ENCODE assay signal across 13 cellular contexts in genomic region chr11:134226806-134227325, GRCh38. TPM values are rescaled to one million over a fixed set of nuclear protein-coding genes. Genes with fewer than 3 reads are reported as not detected.
DNase-seq lines count a peak whose midpoint lies in the region; ATAC-seq and TF ChIP-seq lines count a peak whose summit lies in the region.
"Had no signal": no experiment of that assay in that cellular context is flagged by ENCODE, and none has a peak within 500 bp of the region (broad histone marks: within the 10 kb centered on the region; RNA-seq: fewer than 3 reads in every experiment).

No MANE protein-coding gene starts in this region.

- DNase-seq in activated naive CD4-positive, alpha-beta T cell treated with anti-CD3 and anti-CD28 coated beads, Interleukin-2, amount 50 U/mL, for 72 hours (ENCODE audit: low spot score in 2 of 2) = no peak
- no peak for DNase-seq in activated CD4-positive, alpha-beta memory T cell treated with anti-CD3 and anti-CD28 coated beads, Interleukin-2, amount 10 ng/mL, durations not matched to agents 7 days and 5 days
- DNase-seq in foreskin melanocyte = peak; percentile 33
- no peak for DNase-seq in type B pancreatic cell (ENCODE audit: extremely low spot score, unreplicated experiment)
- no peak for DNase-seq in iPS-NIHi7 (ENCODE audit: extremely low spot score)
- DNase-seq in ovary = no peak
- DNase-seq in A172 (ENCODE audit: low spot score) = no peak
- DNase-seq: C1 segment of cervical spinal cord, heart left ventricle, NCI-H1105 had no signal

- H3K27ac Mint-ChIP-seq in activated naive CD4-positive, alpha-beta T cell treated with anti-CD3 and anti-CD28 coated beads, Interleukin-2, amount 50 U/mL, for 24 hours = no peak overlapping the region
- no peak overlapping the region for H3K27ac Mint-ChIP-seq in activated naive CD4-positive, alpha-beta T cell treated with anti-CD3 and anti-CD28 coated beads, Interleukin-2, amount 50 U/mL, for 72 hours
- no peak overlapping the region for H3K27ac Mint-ChIP-seq in activated CD4-positive, alpha-beta memory T cell treated with anti-CD3 and anti-CD28 coated beads, Interleukin-2, amount 10 ng/mL, durations not matched to agents 7 days and 5 days
- H3K27ac Mint-ChIP-seq in type B pancreatic cell = no peak overlapping the region
- H3K27ac Mint-ChIP-seq: memory B cell had no signal

- no peaks in the 10 kb centered on the region for H3K9me3 ChIP-seq in ovary
- H3K9me3 ChIP-seq: heart left ventricle, right atrium auricular region had no signal

- TF ChIP-seq POLR2A in ovary (IDR thresholded peaks at IDR 0.05) = no peak

- H3K4me1 Mint-ChIP-seq in activated naive CD4-positive, alpha-beta T cell treated with anti-CD3 and anti-CD28 coated beads, Interleukin-2, amount 50 U/mL, for 24 hours = peaks cover 78% of the 10 kb centered on the region
- peaks cover 75% of the 10 kb centered on the region for H3K4me1 Mint-ChIP-seq in activated CD4-positive, alpha-beta memory T cell treated with anti-CD3 and anti-CD28 coated beads, Interleukin-2, amount 10 ng/mL, durations not matched to agents 7 days and 5 days
- H3K4me1 Mint-ChIP-seq in type B pancreatic cell (ENCODE audit: unreplicated experiment) = peaks cover 40% of the 10 kb centered on the region

- intact Hi-C loops in ovary (cut with DNase I) = loop anchor here in 1 of 4 donors (10.0 kb wide), 1 partner anchor 192 kb away; no protein-coding TSS in a partner anchor

- no peaks in the 10 kb centered on the region for H3K9me3 Mint-ChIP-seq in activated naive CD4-positive, alpha-beta T cell treated with anti-CD3 and anti-CD28 coated beads, Interleukin-2, amount 50 U/mL, for 24 hours
- H3K9me3 Mint-ChIP-seq in activated naive CD4-positive, alpha-beta T cell treated with anti-CD3 and anti-CD28 coated beads, Interleukin-2, amount 50 U/mL, for 72 hours = no peaks in the 10 kb centered on the region
- H3K9me3 Mint-ChIP-seq in activated CD4-positive, alpha-beta memory T cell treated with anti-CD3 and anti-CD28 coated beads, Interleukin-2, amount 10 ng/mL, durations not matched to agents 7 days and 5 days = no peaks in the 10 kb centered on the region
- H3K9me3 Mint-ChIP-seq in type B pancreatic cell = no peaks in the 10 kb centered on the region
- H3K9me3 Mint-ChIP-seq: memory B cell had no signal

- no peak overlapping the region for H3K4me3 ChIP-seq in ovary
- H3K4me3 ChIP-seq: right atrium auricular region had no signal

- peak overlapping the region; percentile 49 for H3K4me3 Mint-ChIP-seq in activated naive CD4-positive, alpha-beta T cell treated with anti-CD3 and anti-CD28 coated beads, Interleukin-2, amount 50 U/mL, for 24 hours
- peak overlapping the region; percentile 40 for H3K4me3 Mint-ChIP-seq in activated CD4-positive, alpha-beta memory T cell treated with anti-CD3 and anti-CD28 coated beads, Interleukin-2, amount 10 ng/mL, durations not matched to agents 7 days and 5 days
- H3K4me3 Mint-ChIP-seq in type B pancreatic cell = peak overlapping the region; percentile 32
- H3K4me3 Mint-ChIP-seq: memory B cell had no signal

- POLR2A ChIA-PET in activated CD4-positive, alpha-beta memory T cell treated with anti-CD3 and anti-CD28 coated beads, Interleukin-2, amount 10 ng/mL, durations not matched to agents 7 days and 5 days (lab: Charles Lee) = interaction anchor here (0.7 to 6.1 kb wide), 4 partner anchors 15 to 49 kb away, joined by 3 to 116 read pairs (median 54); partner anchors contain the start of genes ACAD8, GLB1L3 and THYN1

- H3K27ac ChIP-seq in ovary = no peak overlapping the region
- H3K27ac ChIP-seq: heart left ventricle, right atrium auricular region had no signal

- CTCF ChIA-PET in activated CD4-positive, alpha-beta memory T cell treated with anti-CD3 and anti-CD28 coated beads, Interleukin-2, amount 10 ng/mL, durations not matched to agents 7 days and 5 days (lab: Charles Lee) = interaction anchor here (1.2 to 4.2 kb wide), 5 partner anchors 18 to 47 kb away, joined by 3 to 35 read pairs (median 6); partner anchors contain the start of gene GLB1L3

- TF ChIP-seq CTCF in type B pancreatic cell (conservative IDR thresholded peaks at IDR 0.05) = no peak
- TF ChIP-seq CTCF in ovary (IDR thresholded peaks at IDR 0.05) = no peak

- no peak for ATAC-seq in activated naive CD4-positive, alpha-beta T cell treated with anti-CD3 and anti-CD28 coated beads, Interleukin-2, amount 50 U/mL, for 72 hours
- ATAC-seq: heart left ventricle had no signal

- no peak for TF ChIP-seq EP300 in ovary (IDR thresholded peaks at IDR 0.05)

- no peaks in the 10 kb centered on the region for H3K27me3 ChIP-seq in ovary
- H3K27me3 ChIP-seq: heart left ventricle, right atrium auricular region had no signal

- H3K36me3 ChIP-seq in ovary = no peaks in the 10 kb centered on the region
- H3K36me3 ChIP-seq: right atrium auricular region had no signal

- peaks cover 3% of the 10 kb centered on the region for H3K36me3 Mint-ChIP-seq in activated naive CD4-positive, alpha-beta T cell treated with anti-CD3 and anti-CD28 coated beads, Interleukin-2, amount 50 U/mL, for 24 hours
- H3K36me3 Mint-ChIP-seq in activated naive CD4-positive, alpha-beta T cell treated with anti-CD3 and anti-CD28 coated beads, Interleukin-2, amount 50 U/mL, for 72 hours = peaks cover 17 to 34% of the 10 kb centered on the region in 2 donors
- peaks cover 43% of the 10 kb centered on the region for H3K36me3 Mint-ChIP-seq in activated CD4-positive, alpha-beta memory T cell treated with anti-CD3 and anti-CD28 coated beads, Interleukin-2, amount 10 ng/mL, durations not matched to agents 7 days and 5 days (ENCODE audit: low read depth)
- peaks cover 5% of the 10 kb centered on the region for H3K36me3 Mint-ChIP-seq in type B pancreatic cell

- no peaks in the 10 kb centered on the region for H3K27me3 Mint-ChIP-seq in activated naive CD4-positive, alpha-beta T cell treated with anti-CD3 and anti-CD28 coated beads, Interleukin-2, amount 50 U/mL, for 24 hours
- no peaks in the 10 kb centered on the region for H3K27me3 Mint-ChIP-seq in activated CD4-positive, alpha-beta memory T cell treated with anti-CD3 and anti-CD28 coated beads, Interleukin-2, amount 10 ng/mL, durations not matched to agents 7 days and 5 days
- no peaks in the 10 kb centered on the region for H3K27me3 Mint-ChIP-seq in type B pancreatic cell

- peaks cover 18% of the 10 kb centered on the region for H3K4me1 ChIP-seq in ovary (ENCODE audit: insufficient read depth)

- 69 to 84% (median 80%) methylated on average over 5 of the region's 5 CpGs for WGBS in ovary, 3 donors

RNA-seq across cellular contexts. Expression of gene VPS26B, which starts 2.4 kb away (rescaled TPM):
- 10 to 100 TPM; 38.5 to 39.2 TPM for total RNA-seq in activated naive CD4-positive, alpha-beta T cell treated with anti-CD3 and anti-CD28 coated beads, Interleukin-2, amount 50 U/mL, for 72 hours
- total RNA-seq in activated CD4-positive, alpha-beta memory T cell treated with anti-CD3 and anti-CD28 coated beads, Interleukin-2, amount 10 ng/mL, durations not matched to agents 7 days and 5 days = 10 to 100 TPM; 60.4 to 63.9 TPM
- total RNA-seq in type B pancreatic cell (ENCODE audit: low replicate concordance) = 32.5 and 43.6 TPM in 2 replicates
- 10 to 100 TPM; 19.4 to 46.5 (median 36.3) TPM for total RNA-seq in ovary
- 10 to 100 TPM; 26.1 to 44.9 TPM for polyA plus RNA-seq in ovary
- total RNA-seq in A172 (2014; rRNA removed; shearing (Covaris generic)) = 25.1 and 25.4 TPM in 2 replicates

RNA-seq across cellular contexts. Expression of gene NCAPD3, which starts 3.1 kb away (rescaled TPM):
- total RNA-seq in activated naive CD4-positive, alpha-beta T cell treated with anti-CD3 and anti-CD28 coated beads, Interleukin-2, amount 50 U/mL, for 72 hours = 100 to 1,000 TPM in 1 of 2 donors, 10 to 100 TPM in 1; 93.7 to 169 TPM
- 10 to 100 TPM; 94.4 to 97.2 TPM for total RNA-seq in activated CD4-positive, alpha-beta memory T cell treated with anti-CD3 and anti-CD28 coated beads, Interleukin-2, amount 10 ng/mL, durations not matched to agents 7 days and 5 days
- 18.0 and 33.9 TPM in 2 replicates for total RNA-seq in type B pancreatic cell (ENCODE audit: low replicate concordance)
- 10 to 100 TPM in 2 of 7 donors, 1 to 10 TPM in 5; 6.2 to 12.1 (median 9.9) TPM for total RNA-seq in ovary
- polyA plus RNA-seq in ovary = 1 to 10 TPM; 5.8 to 6.7 TPM
- 16.8 and 20.1 TPM in 2 replicates for total RNA-seq in A172 (2014; rRNA removed; shearing (Covaris generic))

RNA-seq across cellular contexts. Expression of gene THYN1, which starts 26.3 kb away (rescaled TPM):
- total RNA-seq in activated naive CD4-positive, alpha-beta T cell treated with anti-CD3 and anti-CD28 coated beads, Interleukin-2, amount 50 U/mL, for 72 hours = 10 to 100 TPM; 81.4 to 85.0 TPM
- 10 to 100 TPM; 61.5 to 67.0 TPM for total RNA-seq in activated CD4-positive, alpha-beta memory T cell treated with anti-CD3 and anti-CD28 coated beads, Interleukin-2, amount 10 ng/mL, durations not matched to agents 7 days and 5 days
- total RNA-seq in type B pancreatic cell (ENCODE audit: low replicate concordance) (28.7 and 44.3 TPM in 2 replicates), ovary (10 to 100 TPM; 41.0 to 69.0 (median 51.9) TPM)
- polyA plus RNA-seq in ovary = 10 to 100 TPM; 68.4 to 91.8 TPM
- total RNA-seq in A172 (2014; rRNA removed; shearing (Covaris generic)) = 46.6 and 49.3 TPM in 2 replicates

RNA-seq across cellular contexts. Expression of gene ACAD8, which starts 26.5 kb away (rescaled TPM):
- 10 to 100 TPM; 19.2 to 25.2 TPM for total RNA-seq in activated naive CD4-positive, alpha-beta T cell treated with anti-CD3 and anti-CD28 coated beads, Interleukin-2, amount 50 U/mL, for 72 hours
- total RNA-seq in activated CD4-positive, alpha-beta memory T cell treated with anti-CD3 and anti-CD28 coated beads, Interleukin-2, amount 10 ng/mL, durations not matched to agents 7 days and 5 days = 10 to 100 TPM; 21.8 to 23.3 TPM
- 26.4 and 29.8 TPM in 2 replicates for total RNA-seq in type B pancreatic cell (ENCODE audit: low replicate concordance)
- 10 to 100 TPM; 14.4 to 27.5 (median 20.4) TPM for total RNA-seq in ovary
- 10 to 100 TPM; 16.7 to 22.1 TPM for polyA plus RNA-seq in ovary
- 7.5 and 8.0 TPM in 2 replicates for total RNA-seq in A172 (2014; rRNA removed; shearing (Covaris generic))

RNA-seq across cellular contexts. Expression of gene GLB1L3, which starts 49.3 kb away (rescaled TPM):
- total RNA-seq in activated naive CD4-positive, alpha-beta T cell treated with anti-CD3 and anti-CD28 coated beads, Interleukin-2, amount 50 U/mL, for 72 hours = 10 to 100 TPM in 1 of 2 donors, 1 to 10 TPM in 1; 7.3 to 19.3 TPM
- 1 to 10 TPM; 6.9 TPM for total RNA-seq in activated CD4-positive, alpha-beta memory T cell treated with anti-CD3 and anti-CD28 coated beads, Interleukin-2, amount 10 ng/mL, durations not matched to agents 7 days and 5 days
- total RNA-seq in type B pancreatic cell (ENCODE audit: low replicate concordance) (not detected in 2 replicates), ovary (under 1 TPM in 4 of 7 donors, not detected in 3; 0.11 to 0.20 (median 0.12) TPM)
- polyA plus RNA-seq in ovary = under 1 TPM in 1 of 2 donors, not detected in 1; 0.07 TPM
- not detected in 2 replicates for total RNA-seq in A172 (2014; rRNA removed; shearing (Covaris generic))
- total RNA-seq: heart left ventricle, right atrium auricular region had no signal
- polyA plus RNA-seq: heart left ventricle had no signal
